13 cellular contexts compared by ENCODE assay signal in genomic region chr11:16804104-16804947, GRCh38.
DNase-seq lines count a peak whose midpoint lies in the region; ATAC-seq, FAIRE-seq and TF ChIP-seq lines count a peak whose summit lies in the region.
"Had no signal": no experiment of that assay in that cellular context is flagged by ENCODE, and none has a peak within 500 bp of the region (broad histone marks: within the 10 kb centered on the region; RNA-seq: fewer than 3 reads in every experiment).

No MANE protein-coding gene starts in this region.

- no peak overlapping the region for H2AFZ ChIP-seq in mammary epithelial cell (ENCODE audit: low read depth, low read length)

- no peaks in the 10 kb centered on the region for H3K4me1 ChIP-seq in CD8-positive, alpha-beta T cell (ENCODE audit: insufficient read depth, low read length)
- peaks cover 12 to 13% of the 10 kb centered on the region in 2 donors for H3K4me1 ChIP-seq in mucosa of rectum (ENCODE audit: control insufficient read depth in 2 of 2, insufficient read depth in 2 of 2, low read length in 2 of 2)
- H3K4me1 ChIP-seq in mammary epithelial cell (ENCODE audit: insufficient read depth, low read length), result no peaks in the 10 kb centered on the region

- POLR2A ChIA-PET in CD8-positive, alpha-beta T cell (lab: Charles Lee), result no interaction called here

- no peaks in the 10 kb centered on the region for H4K20me1 ChIP-seq in mammary epithelial cell (ENCODE audit: insufficient read depth, low read length)

- no peaks in the 10 kb centered on the region for H3K9me3 Mint-ChIP-seq in CD8-positive, alpha-beta T cell
- no peaks in the 10 kb centered on the region for H3K9me3 Mint-ChIP-seq in activated T-helper 17 cell treated with anti-CD3 and anti-CD28 coated beads, Interleukin-2, amount 50 U/mL, for 72 hours
- H3K9me3 Mint-ChIP-seq: central memory CD8-positive, alpha-beta T cell had no signal

- ATAC-seq in CD8-positive, alpha-beta T cell, result no peak
- ATAC-seq in activated T-helper 17 cell treated with anti-CD3 and anti-CD28 coated beads, Interleukin-2, amount 50 U/mL, for 72 hours (replicated peaks), result peak; percentile 27
- ATAC-seq: Panc1 had no signal

- H3K36me3 Mint-ChIP-seq in CD8-positive, alpha-beta T cell, result no peaks in the 10 kb centered on the region
- no peaks in the 10 kb centered on the region for H3K36me3 Mint-ChIP-seq in activated T-helper 17 cell treated with anti-CD3 and anti-CD28 coated beads, Interleukin-2, amount 50 U/mL, for 72 hours (ENCODE audit: low read depth)

- no peaks in the 10 kb centered on the region for H3K9me3 ChIP-seq in CD8-positive, alpha-beta T cell (ENCODE audit: low read length)
- H3K9me3 ChIP-seq in mucosa of rectum (ENCODE audit: control insufficient read depth in 2 of 2, low read length in 2 of 2), result no peaks in the 10 kb centered on the region
- no peaks in the 10 kb centered on the region for H3K9me3 ChIP-seq in mammary epithelial cell (replicated peaks; ENCODE audit: insufficient read depth, low read length)
- H3K9me3 ChIP-seq: esophagus muscularis mucosa had no signal

- H3K9ac ChIP-seq in mucosa of rectum (ENCODE audit: low read depth in 1 of 2, low read length in 2 of 2) (no peak overlapping the region), mammary epithelial cell (ENCODE audit: insufficient read depth, low read length) (no peak overlapping the region)

- intact Hi-C loops in CD8-positive, alpha-beta T cell (cut with DNase I, micrococcal nuclease), result no loop called here
- intact Hi-C loops in mammary epithelial cell (cut with micrococcal nuclease) (no loop called here), head of caudate nucleus (cut with DNase I) (no loop called here)

- no peaks in the 10 kb centered on the region for H3K36me3 ChIP-seq in CD8-positive, alpha-beta T cell (ENCODE audit: insufficient read depth, low read length)
- H3K36me3 ChIP-seq in mucosa of rectum (ENCODE audit: control insufficient read depth in 2 of 2, insufficient read depth in 2 of 2, low read length in 2 of 2), result peaks cover 13 to 24% of the 10 kb centered on the region in 2 donors
- no peaks in the 10 kb centered on the region for H3K36me3 ChIP-seq in mammary epithelial cell (ENCODE audit: insufficient read depth, low read length)

- H3K27me3 ChIP-seq in CD8-positive, alpha-beta T cell (ENCODE audit: insufficient read depth, low read length), result no peaks in the 10 kb centered on the region
- H3K27me3 ChIP-seq in mucosa of rectum (ENCODE audit: control insufficient read depth in 2 of 2, insufficient read depth in 2 of 2, low read length in 2 of 2) (no peaks in the 10 kb centered on the region), mammary epithelial cell (ENCODE audit: insufficient read depth, low read length) (no peaks in the 10 kb centered on the region)
- H3K27me3 ChIP-seq: esophagus muscularis mucosa had no signal

- no peak overlapping the region for H3K4me2 ChIP-seq in mammary epithelial cell (ENCODE audit: insufficient read depth, low read depth, low read length)

- H3K4me3 ChIP-seq in CD8-positive, alpha-beta T cell (ENCODE audit: low read depth, low read length), result no peak overlapping the region
- H3K4me3 ChIP-seq in foreskin fibroblast (ENCODE audit: low read depth in 1 of 2, low read length in 2 of 2), result no peak overlapping the region
- H3K4me3 ChIP-seq in mucosa of rectum (ENCODE audit: low read length in 2 of 2), result peak overlapping the region in 1 of 2 donors; percentile 22
- no peak overlapping the region for H3K4me3 ChIP-seq in mammary epithelial cell (replicated peaks in 1 of 3; ENCODE audit: insufficient read depth in 1 of 3, low read depth in 2 of 3, low read length in 3 of 3)
- H3K4me3 ChIP-seq: esophagus muscularis mucosa had no signal

- in situ Hi-C loops in mammary epithelial cell (cut with MboI; ENCODE audit: low sequenced_read_pairs in 2 of 2), result loop anchor here in 1 of 2 donors (25.0 kb wide), 1 partner anchor 258 kb away; no protein-coding TSS in a partner anchor

- no TSS peak for BruUV-seq in mammary epithelial cell (replicated peaks; lab: Mats Ljungman, UMichigan)

- CTCF ChIA-PET in CD8-positive, alpha-beta T cell (lab: Charles Lee), result interaction anchor here (1.8 kb wide), 1 partner anchor 10 kb away, joined by 5 read pairs; no protein-coding TSS in a partner anchor
- CTCF ChIA-PET in mammary epithelial cell (lab: Charles Lee; ENCODE audit: low non-redundant PET), result no interaction called here

- no peak for FAIRE-seq in D721Med (lab: Jason Lieb, UNC)

- H3K4me3 Mint-ChIP-seq in CD8-positive, alpha-beta T cell, result no peak overlapping the region
- peak overlapping the region; percentile 63 for H3K4me3 Mint-ChIP-seq in activated T-helper 17 cell treated with anti-CD3 and anti-CD28 coated beads, Interleukin-2, amount 50 U/mL, for 72 hours
- H3K4me3 Mint-ChIP-seq: central memory CD8-positive, alpha-beta T cell had no signal

- peaks cover 2% of the 10 kb centered on the region for H3K4me1 Mint-ChIP-seq in CD8-positive, alpha-beta T cell (ENCODE audit: low read depth)
- peaks cover 25% of the 10 kb centered on the region for H3K4me1 Mint-ChIP-seq in activated T-helper 17 cell treated with anti-CD3 and anti-CD28 coated beads, Interleukin-2, amount 50 U/mL, for 72 hours
- H3K4me1 Mint-ChIP-seq: central memory CD8-positive, alpha-beta T cell had no signal

- no peak for DNase-seq in CD8-positive, alpha-beta T cell
- DNase-seq in foreskin fibroblast (peak; percentile 59 to 85), T-helper 1 cell (no peak), mammary epithelial cell (no peak), head of caudate nucleus (no peak), D721Med (ENCODE audit: insufficient read length, low spot score) (no peak)
- DNase-seq: activated CD4-positive, alpha-beta T cell treated with anti-CD3 and anti-CD28 coated beads, Interleukin-2, amount 50 U/mL, for 48 hours; activated gamma-delta T cell treated with Interleukin-2 at 50 U/mL for 16 hours had no signal

- no peaks in the 10 kb centered on the region for H3K27me3 Mint-ChIP-seq in CD8-positive, alpha-beta T cell (ENCODE audit: low read depth)
- no peaks in the 10 kb centered on the region for H3K27me3 Mint-ChIP-seq in activated T-helper 17 cell treated with anti-CD3 and anti-CD28 coated beads, Interleukin-2, amount 50 U/mL, for 72 hours
- H3K27me3 Mint-ChIP-seq: central memory CD8-positive, alpha-beta T cell had no signal

- TF ChIP-seq CTCF in CD8-positive, alpha-beta T cell (IDR thresholded peaks at IDR 0.05), result no peak
- TF ChIP-seq CTCF in foreskin fibroblast (IDR thresholded peaks at IDR 0.05; ENCODE audit: low read depth, low read length), result no peak
- no peak for TF ChIP-seq CTCF in mammary epithelial cell (conservative IDR thresholded peaks at IDR 0.05 in 1 of 2, IDR thresholded peaks at IDR 0.05 in 1 of 2; ENCODE audit: extremely low read depth in 1 of 2, insufficient read depth in 1 of 2, low read depth in 1 of 2, low read length in 2 of 2)
- no peak for TF ChIP-seq CTCF in D721Med (IDR thresholded peaks at IDR 0.05; ENCODE audit: insufficient read depth, missing control alignments)

- H3K27ac Mint-ChIP-seq in CD8-positive, alpha-beta T cell, result peak overlapping the region; percentile 41
- H3K27ac Mint-ChIP-seq in activated T-helper 17 cell treated with anti-CD3 and anti-CD28 coated beads, Interleukin-2, amount 50 U/mL, for 72 hours, result peak overlapping the region; percentile 26

- 81% methylated on average over 7 of the region's 7 CpGs for WGBS in mammary epithelial cell (ENCODE audit: low coverage, missing lambda C conversion rate)

- dilution Hi-C loops in mammary epithelial cell (cut with HindIII; ENCODE audit: low sequenced_read_pairs), result no loop called here

- no peaks in the 10 kb centered on the region for H3K79me2 ChIP-seq in mammary epithelial cell (ENCODE audit: insufficient read depth, low read length)

- no peak overlapping the region for H3K27ac ChIP-seq in CD8-positive, alpha-beta T cell (ENCODE audit: low read depth, low read length)
- peak overlapping the region; percentile 11 to 57 for H3K27ac ChIP-seq in mucosa of rectum (ENCODE audit: low read depth in 2 of 2, low read length in 2 of 2)
- H3K27ac ChIP-seq in mammary epithelial cell (ENCODE audit: insufficient read depth, low read depth, low read length), result no peak overlapping the region
- H3K27ac ChIP-seq: esophagus muscularis mucosa had no signal

Comparison
In these comparisons a context has a peak if more than half of its experiments do, and no peak if none do; other contexts are left out.
1. DNase-seq: peak in foreskin fibroblast (2 of 2); none in CD8-positive, alpha-beta T cell (0 of 7), T-helper 1 cell (0 of 5), mammary epithelial cell (single experiment), head of caudate nucleus (0 of 42) and D721Med (single experiment).
2. H3K27ac ChIP-seq: peak in mucosa of rectum (2 of 2); none in CD8-positive, alpha-beta T cell (single experiment) and mammary epithelial cell (single experiment).